ENCODE assay signal across 1 cellular context in genomic region chr9:18437315-18438200, GRCh38.
TF ChIP-seq lines count a peak whose summit lies in the region.

No MANE protein-coding gene starts in this region.

TF ChIP-seq in SK-N-SH, 30 proteins besides CTCF, POLR2A, EP300 and RAD21 (continued from another document):
- TF ChIP-seq, protein P1, sequence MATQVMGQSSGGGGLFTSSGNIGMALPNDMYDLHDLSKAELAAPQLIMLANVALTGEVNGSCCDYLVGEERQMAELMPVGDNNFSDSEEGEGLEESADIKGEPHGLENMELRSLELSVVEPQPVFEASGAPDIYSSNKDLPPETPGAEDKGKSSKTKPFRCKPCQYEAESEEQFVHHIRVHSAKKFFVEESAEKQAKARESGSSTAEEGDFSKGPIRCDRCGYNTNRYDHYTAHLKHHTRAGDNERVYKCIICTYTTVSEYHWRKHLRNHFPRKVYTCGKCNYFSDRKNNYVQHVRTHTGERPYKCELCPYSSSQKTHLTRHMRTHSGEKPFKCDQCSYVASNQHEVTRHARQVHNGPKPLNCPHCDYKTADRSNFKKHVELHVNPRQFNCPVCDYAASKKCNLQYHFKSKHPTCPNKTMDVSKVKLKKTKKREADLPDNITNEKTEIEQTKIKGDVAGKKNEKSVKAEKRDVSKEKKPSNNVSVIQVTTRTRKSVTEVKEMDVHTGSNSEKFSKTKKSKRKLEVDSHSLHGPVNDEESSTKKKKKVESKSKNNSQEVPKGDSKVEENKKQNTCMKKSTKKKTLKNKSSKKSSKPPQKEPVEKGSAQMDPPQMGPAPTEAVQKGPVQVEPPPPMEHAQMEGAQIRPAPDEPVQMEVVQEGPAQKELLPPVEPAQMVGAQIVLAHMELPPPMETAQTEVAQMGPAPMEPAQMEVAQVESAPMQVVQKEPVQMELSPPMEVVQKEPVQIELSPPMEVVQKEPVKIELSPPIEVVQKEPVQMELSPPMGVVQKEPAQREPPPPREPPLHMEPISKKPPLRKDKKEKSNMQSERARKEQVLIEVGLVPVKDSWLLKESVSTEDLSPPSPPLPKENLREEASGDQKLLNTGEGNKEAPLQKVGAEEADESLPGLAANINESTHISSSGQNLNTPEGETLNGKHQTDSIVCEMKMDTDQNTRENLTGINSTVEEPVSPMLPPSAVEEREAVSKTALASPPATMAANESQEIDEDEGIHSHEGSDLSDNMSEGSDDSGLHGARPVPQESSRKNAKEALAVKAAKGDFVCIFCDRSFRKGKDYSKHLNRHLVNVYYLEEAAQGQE (IDR thresholded peaks at IDR 0.05; ENCODE audit: low read depth, low read length), result peak; percentile 6; the same call in 1 of the 2 replicates
- TF ChIP-seq RFX5 (IDR thresholded peaks at IDR 0.05; ENCODE audit: low read length) (no peak), NFIC (IDR thresholded peaks at IDR 0.05; ENCODE audit: borderline replicate concordance) (peak; percentile 81), PBX3 (IDR thresholded peaks at IDR 0.05) (peak; percentile 84), JUND (IDR thresholded peaks at IDR 0.05) (peak; percentile 42), ZBTB33 (IDR thresholded peaks at IDR 0.05; ENCODE audit: borderline replicate concordance, low read depth) (peak; percentile 31; the same call in 1 of the 2 replicates), RXRA (IDR thresholded peaks at IDR 0.05; ENCODE audit: borderline replicate concordance, low read depth) (peak; percentile 84), FOXJ3 (CRISPR knock-in tag; IDR thresholded peaks at IDR 0.05) (no peak), TCF12 (IDR thresholded peaks at IDR 0.05) (peak; percentile 76), TEAD4 (IDR thresholded peaks at IDR 0.05; ENCODE audit: borderline replicate concordance, insufficient read depth) (peak; percentile 8; the same call in 1 of the 2 replicates), ELF1 (IDR thresholded peaks at IDR 0.05) (no peak), FOSL2 (IDR thresholded peaks at IDR 0.05; ENCODE audit: borderline replicate concordance, low read depth) (peak; percentile 27; the same call in 1 of the 2 replicates), RCOR1 (IDR thresholded peaks at IDR 0.05; ENCODE audit: low read length) (peak; percentile 44), GATA2 (CRISPR knock-in tag; IDR thresholded peaks at IDR 0.05) (peak; percentile 48; the same call in 1 of the 2 replicates), YY1 (IDR thresholded peaks at IDR 0.05; ENCODE audit: low read depth) (peak; percentile 53; the same call in 1 of the 2 replicates), TAF1 (IDR thresholded peaks at IDR 0.05; ENCODE audit: borderline replicate concordance, low read depth, low read length) (no peak)
- TF ChIP-seq, protein P2, sequence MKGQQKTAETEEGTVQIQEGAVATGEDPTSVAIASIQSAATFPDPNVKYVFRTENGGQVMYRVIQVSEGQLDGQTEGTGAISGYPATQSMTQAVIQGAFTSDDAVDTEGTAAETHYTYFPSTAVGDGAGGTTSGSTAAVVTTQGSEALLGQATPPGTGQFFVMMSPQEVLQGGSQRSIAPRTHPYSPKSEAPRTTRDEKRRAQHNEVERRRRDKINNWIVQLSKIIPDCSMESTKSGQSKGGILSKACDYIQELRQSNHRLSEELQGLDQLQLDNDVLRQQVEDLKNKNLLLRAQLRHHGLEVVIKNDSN (IDR thresholded peaks at IDR 0.05; ENCODE audit: borderline replicate concordance, low read depth), result peak; percentile 77
